In the genomic region with DNA sequence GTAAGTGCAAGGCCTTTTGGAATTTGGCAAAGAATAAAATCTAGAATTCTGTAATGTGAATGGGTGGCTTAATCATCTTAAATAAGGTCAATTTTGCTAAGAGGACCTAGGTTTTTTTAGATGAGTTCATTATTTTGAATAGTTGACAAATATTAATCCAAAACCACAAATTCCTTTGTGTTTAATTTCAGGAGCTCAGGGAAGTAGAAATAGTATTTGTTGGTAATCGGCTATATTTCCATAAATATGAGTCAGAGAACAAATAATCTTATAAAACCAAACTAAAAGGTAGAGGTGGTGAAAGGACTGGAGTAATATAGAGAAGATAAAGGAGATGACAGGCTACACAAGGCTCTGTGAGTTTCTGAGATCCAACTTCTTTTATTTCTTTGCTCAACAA, we compare ENCODE assay signal across 17 cellular contexts.
DNase-seq lines count a peak whose midpoint lies in the region; ATAC-seq, FAIRE-seq and TF ChIP-seq lines count a peak whose summit lies in the region.
"Had no signal": no experiment of that assay in that cellular context is flagged by ENCODE, and none has a peak within 500 bp of the region (broad histone marks: within the 10 kb centered on the region; RNA-seq: fewer than 3 reads in every experiment).

No MANE protein-coding gene starts in this region.

- no peaks in the 10 kb centered on the region for H3K36me3 ChIP-seq in PC-3 (ENCODE audit: low read depth, low read length)
- H3K36me3 ChIP-seq in bronchial epithelial cell (ENCODE audit: control insufficient read depth, insufficient read depth, low read length): no peaks in the 10 kb centered on the region
- H3K36me3 ChIP-seq in osteoblast (ENCODE audit: insufficient read depth, low read length): no peaks in the 10 kb centered on the region
- H3K36me3 ChIP-seq: BLaER1 had no signal

- FAIRE-seq in D721Med (lab: Jason Lieb, UNC) (peak; percentile 38), bronchial epithelial cell (lab: Jason Lieb, UNC) (no peak), HTR-8/SVneo (lab: Jason Lieb, UNC) (no peak)
- FAIRE-seq: GM12891, H54, HepG2 had no signal

- no TSS peak for BruUV-seq in PC-3 (replicated peaks; lab: Mats Ljungman, UMichigan)

- peak overlapping the region; percentile 75 for H3K4me2 ChIP-seq in PC-3 (ENCODE audit: low read length)
- no peak overlapping the region for H3K4me2 ChIP-seq in osteoblast (ENCODE audit: insufficient read depth, low read length)
- H3K4me2 ChIP-seq: BLaER1, GM23338 had no signal

- no peak overlapping the region for H3K4me3 ChIP-seq in PC-3 (ENCODE audit: low read length)
- H3K4me3 ChIP-seq in bronchial epithelial cell (ENCODE audit: low read depth, low read length): no peak overlapping the region
- H3K4me3 ChIP-seq in osteoblast (ENCODE audit: insufficient read depth, low read length): no peak overlapping the region
- H3K4me3 ChIP-seq: BLaER1, GM23338 had no signal

- H3F3A ChIP-seq in PC-3 (ENCODE audit: low read length, unreplicated experiment): no peaks in the 10 kb centered on the region

- intact Hi-C loops in PC-3 (cut with micrococcal nuclease): loop anchor here (2.0 to 5.0 kb wide), 3 partner anchors 145 to 392 kb away; no protein-coding TSS in a partner anchor

- H2AFZ ChIP-seq in PC-3 (ENCODE audit: low read length) (no peak overlapping the region), osteoblast (ENCODE audit: low read length) (peak overlapping the region; percentile 12)
- H2AFZ ChIP-seq: GM23338 had no signal

- H3K4me1 ChIP-seq in PC-3 (ENCODE audit: insufficient read depth, low read length) (peaks cover 48% of the 10 kb centered on the region), osteoblast (ENCODE audit: insufficient read depth, low read length) (peaks cover 5% of the 10 kb centered on the region)
- H3K4me1 ChIP-seq: BLaER1 had no signal

- H3K9me2 ChIP-seq in PC-3 (replicated peaks; ENCODE audit: low read length): no peaks in the 10 kb centered on the region

- CTCF ChIA-PET in PC-3 (lab: Charles Lee): interaction anchor here (0.6 kb wide), 1 partner anchor 32 kb away, joined by 3 read pairs; no protein-coding TSS in a partner anchor

- POLR2A ChIA-PET in PC-3 (lab: Charles Lee; ENCODE audit: unreplicated experiment): no interaction called here

- no peaks in the 10 kb centered on the region for H4K20me1 ChIP-seq in PC-3 (ENCODE audit: low read length)
- H4K20me1 ChIP-seq in osteoblast (ENCODE audit: insufficient read depth, low read length): no peaks in the 10 kb centered on the region
- H4K20me1 ChIP-seq: BLaER1 had no signal

- H3K27ac ChIP-seq in PC-3 (ENCODE audit: low read length) (peak overlapping the region; percentile 71), osteoblast (ENCODE audit: low read depth, low read length) (no peak overlapping the region)
- H3K27ac ChIP-seq: BLaER1, HL-60 had no signal

- TF ChIP-seq CTCF in D721Med (IDR thresholded peaks at IDR 0.05; ENCODE audit: insufficient read depth, missing control alignments): no peak
- no peak for TF ChIP-seq CTCF in PC-3 (conservative IDR thresholded peaks at IDR 0.05; ENCODE audit: low read depth, low read length)
- TF ChIP-seq CTCF in bronchial epithelial cell (IDR thresholded peaks at IDR 0.05; ENCODE audit: insufficient read depth, low read length, severe bottlenecking): no peak
- TF ChIP-seq CTCF in osteoblast (IDR thresholded peaks at IDR 0.05; ENCODE audit: extremely low read depth, low read depth, low read length): no peak

- H3K9ac ChIP-seq in PC-3 (ENCODE audit: low read length): no peak overlapping the region
- H3K9ac ChIP-seq: BLaER1 had no signal

- H3K9me3 ChIP-seq in PC-3 (ENCODE audit: low read length) (no peaks in the 10 kb centered on the region), osteoblast (ENCODE audit: low read depth, low read length) (no peaks in the 10 kb centered on the region)
- H3K9me3 ChIP-seq: BLaER1 had no signal

- H3K27me3 ChIP-seq in PC-3 (ENCODE audit: low read length) (no peaks in the 10 kb centered on the region), bronchial epithelial cell (ENCODE audit: control insufficient read depth, insufficient read depth, low read length) (no peaks in the 10 kb centered on the region), osteoblast (ENCODE audit: insufficient read depth, low read length) (no peaks in the 10 kb centered on the region)
- H3K27me3 ChIP-seq: BLaER1 had no signal

- no peak for DNase-seq in D721Med (ENCODE audit: insufficient read length, low spot score)
- peak; percentile 79 for DNase-seq in PC-3
- peak; percentile 76 for DNase-seq in bronchial epithelial cell (ENCODE audit: low read depth)
- DNase-seq in osteoblast (ENCODE audit: insufficient read length, low spot score, missing footprints): no peak
- DNase-seq in HTR-8/SVneo (ENCODE audit: insufficient read length, low spot score): no peak
- DNase-seq in HT-29 (ENCODE audit: low spot score): no peak
- DNase-seq in stimulated activated CD4-positive, alpha-beta T cell treated with anti-CD3 and anti-CD28 coated beads, Interleukin-15, amount 100 ng/mL, for 24 hours: no peak
- DNase-seq: 8988T; CD4-positive, alpha-beta memory T cell; DMS79 treated with DMSO at 0.1 percent for 48 hours; HCEC 1CT had no signal

- peak; percentile 64 for ATAC-seq in PC-3
- ATAC-seq: GM23338, HepG2 had no signal

- H3K79me2 ChIP-seq in PC-3 (ENCODE audit: low read length) (no peaks in the 10 kb centered on the region), osteoblast (ENCODE audit: insufficient read depth, low read length) (no peaks in the 10 kb centered on the region)

Comparison
In these comparisons a context has a peak if more than half of its experiments do, and no peak if none do; other contexts are left out.
1. DNase-seq: peak in PC-3 (single experiment) and bronchial epithelial cell (single experiment); none in D721Med (single experiment), osteoblast (single experiment), HTR-8/SVneo (single experiment), HT-29 (single experiment) and stimulated activated CD4-positive, alpha-beta T cell treated with anti-CD3 and anti-CD28 coated beads, Interleukin-15, amount 100 ng/mL, for 24 hours (single experiment).